ENCODE assay signal across 21 cellular contexts in genomic region chr17:6325741-6326140, GRCh38.
"Had no signal": no experiment of that assay in that cellular context is flagged by ENCODE, and none has a peak within 500 bp of the region (broad histone marks: within the 10 kb centered on the region; RNA-seq: fewer than 3 reads in every experiment).

No MANE protein-coding gene starts in this region.

- H3K27me3 ChIP-seq: SJCRH30 had no signal

- H3K4me3 ChIP-seq: SJCRH30 had no signal

- H3K9me3 ChIP-seq: SJCRH30, SK-N-SH had no signal

- H3K36me3 ChIP-seq: SJCRH30 had no signal

- H3K4me1 ChIP-seq: SJCRH30 had no signal

- DNase-seq: activated CD4-positive, alpha-beta memory T cell treated with anti-CD3 and anti-CD28 coated beads for 36 hours; activated CD4-positive, alpha-beta T cell treated with anti-CD3 and anti-CD28 coated beads, Interleukin-2, amount 10 ng/mL, durations not matched to agents 7 days and 5 days; activated CD4-positive, CD25-positive, alpha-beta regulatory T cell; activated CD8-positive, alpha-beta memory T cell treated with anti-CD3 and anti-CD28 coated beads for 24 hours; activated effector memory CD4-positive, alpha-beta T cell treated with anti-CD3 and anti-CD28 coated beads, Interleukin-2, amount 50 U/mL, for 16 hours; activated naive CD4-positive, alpha-beta T cell treated with anti-CD3 and anti-CD28 coated beads for 36 hours; activated T-cell treated with anti-CD3 and anti-CD28 coated beads, Interleukin-2, amount 50 U/mL, for 4 hours; amygdala; KG1; NCI-H1092; NCI-H1417; NCI-H1694 treated with DMSO at 0.1 percent for 48 hours; NCI-H2029 treated with DMSO at 0.1 percent for 48 hours; NCI-H345; NCI-H510A; NCI-H526 treated with DMSO at 0.1 percent for 48 hours; NCI-H82; SJCRH30; SK-N-SH; T-helper 1 cell had no signal

- H3K27ac ChIP-seq: SJCRH30, VCaP had no signal

- ATAC-seq: activated T-cell treated with anti-CD3 and anti-CD28 coated beads, Interleukin-2, amount 50 U/mL, for 4 hours had no signal

- H3K9ac ChIP-seq: SK-N-SH had no signal
